Comparison of ENCODE assay signal across 17 cellular contexts in genomic region chr3:18396428-18396827, GRCh38. TPM values are rescaled to one million over a fixed set of nuclear protein-coding genes. Genes with fewer than 3 reads are reported as not detected.
DNase-seq lines count a peak whose midpoint lies in the region; ATAC-seq lines count a peak whose summit lies in the region.
"Had no signal": no experiment of that assay in that cellular context is flagged by ENCODE, and none has a peak within 500 bp of the region (broad histone marks: within the 10 kb centered on the region; RNA-seq: fewer than 3 reads in every experiment).

No MANE protein-coding gene starts in this region.

- CTCF ChIA-PET in activated naive CD4-positive, alpha-beta T cell treated with anti-CD3 and anti-CD28 coated beads for 36 hours (lab: Charles Lee) = interaction anchor here (1.2 kb wide), 1 partner anchor 13 kb away, joined by 3 read pairs; no protein-coding TSS in a partner anchor
- CTCF ChIA-PET in CD8-positive, alpha-beta memory T cell (lab: Charles Lee) = no interaction called here
- CTCF ChIA-PET in naive thymus-derived CD4-positive, alpha-beta T cell (lab: Charles Lee) = interaction anchor here (1.0 to 1.2 kb wide), 3 partner anchors 10 to 21 kb away, joined by 3 read pairs; no protein-coding TSS in a partner anchor

- intact Hi-C loops in activated naive CD4-positive, alpha-beta T cell treated with anti-CD3 and anti-CD28 coated beads for 36 hours (cut with micrococcal nuclease) = no loop called here
- intact Hi-C loops in naive thymus-derived CD4-positive, alpha-beta T cell (cut with micrococcal nuclease) = loop anchor here in 1 of 2 donors (2.0 to 10.0 kb wide), 2 partner anchors 14 to 652 kb away; partner anchors contain the start of gene TBC1D5

- ATAC-seq in activated T-helper 17 cell treated with anti-CD3 and anti-CD28 coated beads, Interleukin-2, amount 50 U/mL, for 72 hours (replicated peaks) = no peak
- ATAC-seq in naive thymus-derived CD4-positive, alpha-beta T cell = no peak
- no peak for ATAC-seq in GM21528 (IDR thresholded peaks at IDR 0.05; ENCODE audit: low FRiP score, unreplicated experiment)
- ATAC-seq: HCT116, Panc1 had no signal

- no peaks in the 10 kb centered on the region for H3K9me3 ChIP-seq in CD8-positive, alpha-beta memory T cell (ENCODE audit: low read length)
- H3K9me3 ChIP-seq in naive thymus-derived CD4-positive, alpha-beta T cell (ENCODE audit: control insufficient read depth in 2 of 3, low read length in 3 of 3) = no peaks in the 10 kb centered on the region

- H3K9me3 Mint-ChIP-seq in activated naive CD4-positive, alpha-beta T cell treated with anti-CD3 and anti-CD28 coated beads for 36 hours = no peaks in the 10 kb centered on the region
- H3K9me3 Mint-ChIP-seq in CD8-positive, alpha-beta memory T cell = no peaks in the 10 kb centered on the region
- no peaks in the 10 kb centered on the region for H3K9me3 Mint-ChIP-seq in activated T-helper 17 cell treated with anti-CD3 and anti-CD28 coated beads, Interleukin-2, amount 50 U/mL, for 72 hours
- no peaks in the 10 kb centered on the region for H3K9me3 Mint-ChIP-seq in naive thymus-derived CD4-positive, alpha-beta T cell
- H3K9me3 Mint-ChIP-seq: CD4-positive, CD25-positive, alpha-beta regulatory T cell had no signal

- DNase-seq in activated naive CD4-positive, alpha-beta T cell treated with anti-CD3 and anti-CD28 coated beads for 36 hours = no peak
- DNase-seq in activated naive CD4-positive, alpha-beta T cell (lab: John Stamatoyannopoulos, UW) = no peak
- no peak for DNase-seq in CD8-positive, alpha-beta memory T cell
- DNase-seq in naive thymus-derived CD4-positive, alpha-beta T cell = no peak
- no peak for DNase-seq in dermis blood vessel endothelial cell
- DNase-seq: CD4-positive, CD25-positive, alpha-beta regulatory T cell; DND-41; MV-4-11; NCI-H1694; NCI-H2081; NCI-H2171; NCI-H524 treated with DMSO at 0.1 percent for 48 hours; NCI-H82 had no signal

- POLR2A ChIA-PET in CD8-positive, alpha-beta memory T cell (lab: Charles Lee) = no interaction called here
- POLR2A ChIA-PET in naive thymus-derived CD4-positive, alpha-beta T cell (lab: Charles Lee) = interaction anchor here (0.9 to 2.0 kb wide), 5 partner anchors 9 to 34 kb away, joined by 3 to 8 read pairs (median 6); no protein-coding TSS in a partner anchor

- no peak overlapping the region for H3K4me3 ChIP-seq in CD8-positive, alpha-beta memory T cell (ENCODE audit: low read length)
- H3K4me3 ChIP-seq in naive thymus-derived CD4-positive, alpha-beta T cell (ENCODE audit: low read length) = no peak overlapping the region

- H3K27ac ChIP-seq in CD8-positive, alpha-beta memory T cell (ENCODE audit: low read depth, low read length) = no peak overlapping the region
- H3K27ac ChIP-seq in naive thymus-derived CD4-positive, alpha-beta T cell (ENCODE audit: low read depth, low read length) = peak overlapping the region; percentile 22

- peaks cover 88% of the 10 kb centered on the region for H3K4me1 Mint-ChIP-seq in activated naive CD4-positive, alpha-beta T cell treated with anti-CD3 and anti-CD28 coated beads for 36 hours (ENCODE audit: low read depth)
- peaks cover 58 to 79% (median 68%) of the 10 kb centered on the region in 3 donors for H3K4me1 Mint-ChIP-seq in CD8-positive, alpha-beta memory T cell
- peaks cover 58% of the 10 kb centered on the region for H3K4me1 Mint-ChIP-seq in activated T-helper 17 cell treated with anti-CD3 and anti-CD28 coated beads, Interleukin-2, amount 50 U/mL, for 72 hours
- H3K4me1 Mint-ChIP-seq in naive thymus-derived CD4-positive, alpha-beta T cell = peaks cover 45 to 97% (median 95%) of the 10 kb centered on the region in 7 donors

- H3K36me3 Mint-ChIP-seq in activated naive CD4-positive, alpha-beta T cell treated with anti-CD3 and anti-CD28 coated beads for 36 hours (ENCODE audit: low read depth) = peaks cover 76% of the 10 kb centered on the region
- peaks cover 23 to 77% (median 26%) of the 10 kb centered on the region in 3 donors for H3K36me3 Mint-ChIP-seq in CD8-positive, alpha-beta memory T cell
- peaks cover 100% of the 10 kb centered on the region for H3K36me3 Mint-ChIP-seq in activated T-helper 17 cell treated with anti-CD3 and anti-CD28 coated beads, Interleukin-2, amount 50 U/mL, for 72 hours (ENCODE audit: low read depth)
- peaks cover 22 to 85% (median 57%) of the 10 kb centered on the region in 5 donors for H3K36me3 Mint-ChIP-seq in naive thymus-derived CD4-positive, alpha-beta T cell

- H3K27me3 Mint-ChIP-seq in activated naive CD4-positive, alpha-beta T cell treated with anti-CD3 and anti-CD28 coated beads for 36 hours (ENCODE audit: low read depth) = no peaks in the 10 kb centered on the region
- H3K27me3 Mint-ChIP-seq in CD8-positive, alpha-beta memory T cell = no peaks in the 10 kb centered on the region
- no peaks in the 10 kb centered on the region for H3K27me3 Mint-ChIP-seq in activated T-helper 17 cell treated with anti-CD3 and anti-CD28 coated beads, Interleukin-2, amount 50 U/mL, for 72 hours
- H3K27me3 Mint-ChIP-seq in naive thymus-derived CD4-positive, alpha-beta T cell = no peaks in the 10 kb centered on the region
- H3K27me3 Mint-ChIP-seq: CD4-positive, CD25-positive, alpha-beta regulatory T cell had no signal

- no peaks in the 10 kb centered on the region for H3K27me3 ChIP-seq in CD8-positive, alpha-beta memory T cell (ENCODE audit: insufficient read depth, low read length, poor library complexity, severe bottlenecking)
- no peaks in the 10 kb centered on the region for H3K27me3 ChIP-seq in naive thymus-derived CD4-positive, alpha-beta T cell (ENCODE audit: control insufficient read depth in 2 of 2, insufficient read depth in 2 of 2, low read length in 2 of 2)

- H3K36me3 ChIP-seq in CD8-positive, alpha-beta memory T cell (ENCODE audit: insufficient read depth, low read length) = peaks cover 17% of the 10 kb centered on the region
- H3K36me3 ChIP-seq in naive thymus-derived CD4-positive, alpha-beta T cell (ENCODE audit: control insufficient read depth in 2 of 3, insufficient read depth in 3 of 3, low read length in 3 of 3) = peaks cover 5 to 41% (median 6%) of the 10 kb centered on the region in 3 experiments

- peaks cover 73% of the 10 kb centered on the region for H3K4me1 ChIP-seq in CD8-positive, alpha-beta memory T cell (ENCODE audit: insufficient read depth, low read length)
- peaks cover 0 to 73% of the 10 kb centered on the region in 2 donors for H3K4me1 ChIP-seq in naive thymus-derived CD4-positive, alpha-beta T cell (ENCODE audit: control insufficient read depth in 2 of 2, insufficient read depth in 2 of 2, low read length in 2 of 2)

- H3K4me3 Mint-ChIP-seq in activated naive CD4-positive, alpha-beta T cell treated with anti-CD3 and anti-CD28 coated beads for 36 hours = no peak overlapping the region
- no peak overlapping the region for H3K4me3 Mint-ChIP-seq in CD8-positive, alpha-beta memory T cell
- H3K4me3 Mint-ChIP-seq in activated T-helper 17 cell treated with anti-CD3 and anti-CD28 coated beads, Interleukin-2, amount 50 U/mL, for 72 hours = no peak overlapping the region
- peak overlapping the region in 4 of 10 donors; percentile 42 to 81 (median 56) for H3K4me3 Mint-ChIP-seq in naive thymus-derived CD4-positive, alpha-beta T cell
- H3K4me3 Mint-ChIP-seq: CD4-positive, CD25-positive, alpha-beta regulatory T cell had no signal

- H3K27ac Mint-ChIP-seq in activated naive CD4-positive, alpha-beta T cell treated with anti-CD3 and anti-CD28 coated beads for 36 hours = peak overlapping the region; percentile 28
- H3K27ac Mint-ChIP-seq in CD8-positive, alpha-beta memory T cell = peak overlapping the region in 5 of 8 donors; percentile 0 to 72 (median 58)
- peak overlapping the region; percentile 55 for H3K27ac Mint-ChIP-seq in activated T-helper 17 cell treated with anti-CD3 and anti-CD28 coated beads, Interleukin-2, amount 50 U/mL, for 72 hours
- H3K27ac Mint-ChIP-seq in naive thymus-derived CD4-positive, alpha-beta T cell = peak overlapping the region in 8 of 9 donors; percentile 21 to 87 (median 72)

RNA-seq across cellular contexts. Expression of gene SATB1, which starts 28.7 kb away (rescaled TPM):
- total RNA-seq in activated naive CD4-positive, alpha-beta T cell treated with anti-CD3 and anti-CD28 coated beads for 36 hours = 100 to 1,000 TPM; 303 to 305 TPM
- 100 to 1,000 TPM; 158 to 163 TPM for total RNA-seq in CD8-positive, alpha-beta memory T cell
- polyA plus RNA-seq in CD8-positive, alpha-beta memory T cell = 89.6 TPM
- total RNA-seq in activated T-helper 17 cell treated with anti-CD3 and anti-CD28 coated beads, Interleukin-2, amount 50 U/mL, for 72 hours = 100 to 1,000 TPM; 414 to 494 TPM
- 100 to 1,000 TPM; 258 to 482 (median 451) TPM for total RNA-seq in naive thymus-derived CD4-positive, alpha-beta T cell
- polyA plus RNA-seq in naive thymus-derived CD4-positive, alpha-beta T cell = 100 to 1,000 TPM; 286 to 389 TPM
- 12.1 and 20.1 TPM in 2 replicates for total RNA-seq in dermis blood vessel endothelial cell
